ENCODE assay signal across 29 cellular contexts in genomic region chr1:36859926-36860325, GRCh38.
"Had no signal": no experiment of that assay in that cellular context is flagged by ENCODE, and none has a peak within 500 bp of the region (broad histone marks: within the 10 kb centered on the region; RNA-seq: fewer than 3 reads in every experiment).

No MANE protein-coding gene starts in this region.

- H3K9me3 ChIP-seq: Peyer's patch, SJSA1, SK-N-SH had no signal

- H3K36me3 ChIP-seq: Peyer's patch, SJSA1 had no signal

- H3K9ac ChIP-seq: SK-N-SH had no signal

- FAIRE-seq: bronchial epithelial cell, TTC549 had no signal

- H3K4me1 ChIP-seq: Peyer's patch, SJSA1 had no signal

- H3K27ac ChIP-seq: Peyer's patch, SJSA1 had no signal

- H3K4me3 ChIP-seq: Peyer's patch, SJSA1 had no signal

- H3K4me2 ChIP-seq: SK-N-SH had no signal

- H3K27me3 ChIP-seq: Peyer's patch had no signal

- DNase-seq: activated CD4-positive, alpha-beta memory T cell treated with anti-CD3 and anti-CD28 coated beads, Interleukin-2, amount 10 ng/mL, durations not matched to agents 7 days and 5 days; activated CD4-positive, alpha-beta T cell treated with anti-CD3 and anti-CD28 coated beads for 36 hours; activated CD8-positive, alpha-beta memory T cell treated with anti-CD3 and anti-CD28 coated beads for 24 hours; activated CD8-positive, alpha-beta memory T cell treated with anti-CD3 and anti-CD28 coated beads, Interleukin-2, amount 10 ng/mL, durations not matched to agents 7 days and 5 days; activated CD8-positive, alpha-beta memory T cell treated with anti-CD3 and anti-CD28 coated beads, Interleukin-2, amount 50 U/mL, for 48 hours; activated effector memory CD4-positive, alpha-beta T cell treated with Interleukin-2 at 50 U/mL for 16 hours; activated naive CD4-positive, alpha-beta T cell treated with anti-CD3 and anti-CD28 coated beads, Interleukin-2, amount 10 ng/mL, durations not matched to agents 7 days and 5 days; activated naive CD8-positive, alpha-beta T cell treated with anti-CD3 and anti-CD28 coated beads, Interleukin-2, amount 50 U/mL, for 24 hours; activated T-cell treated with anti-CD3 and anti-CD28 coated beads, Interleukin-2, amount 50 U/mL, for 48 hours; anterior cingulate cortex; caudate nucleus; MM.1S; MV-4-11; NCI-H1092 treated with DMSO at 0.1 percent for 48 hours; NCI-H187; NCI-H2029 treated with DMSO at 0.1 percent for 48 hours; NCI-H2171 treated with DMSO at 0.1 percent for 48 hours; NCI-H2227 treated with DMSO at 0.1 percent for 48 hours; NCI-H446; NCI-H524 treated with DMSO at 0.1 percent for 48 hours; PC-3; Peyer's patch; RPMI8226; SHP77 treated with DMSO at 0.1 percent for 48 hours; SK-N-SH had no signal

- ATAC-seq: activated CD4-positive, alpha-beta T cell treated with anti-CD3 and anti-CD28 coated beads for 36 hours; activated CD4-positive, CD25-positive, alpha-beta regulatory T cell treated with anti-CD3 and anti-CD28 coated beads, Interleukin-2, amount 50 U/mL, for 24 hours; activated CD8-positive, alpha-beta memory T cell treated with anti-CD3 and anti-CD28 coated beads, Interleukin-2, amount 10 ng/mL, durations not matched to agents 7 days and 5 days; activated naive CD8-positive, alpha-beta T cell treated with anti-CD3 and anti-CD28 coated beads, Interleukin-2, amount 50 U/mL, for 24 hours; PC-3 had no signal
